ENCODE assay signal across 9 cellular contexts in genomic region chr20:36845288-36845969, GRCh38. TPM values are rescaled to one million over a fixed set of nuclear protein-coding genes. Genes with fewer than 3 reads are reported as not detected.
A peak's percentile ranks its signal among the peaks of the same experiment; 100 is the strongest.
DNase-seq lines count a peak whose midpoint lies in the region; ATAC-seq and TF ChIP-seq lines count a peak whose summit lies in the region.
"Had no signal": no experiment of that assay in that cellular context is flagged by ENCODE, and none has a peak within 500 bp of the region (broad histone marks: within the 10 kb centered on the region; RNA-seq: fewer than 3 reads in every experiment).

No MANE protein-coding gene starts in this region.

- DNase-seq in Karpas-422 (peak; percentile 88), dorsolateral prefrontal cortex (peak in 7 of 10 donors; percentile 59 to 80 (median 67)), neural crest cell (ENCODE audit: low read depth, low spot score) (no peak), GM13976 (ENCODE audit: low spot score) (no peak), activated gamma-delta T cell (lab: John Stamatoyannopoulos, UW) (no peak), sciatic nerve (ENCODE audit: low spot score) (no peak)
- no peak for DNase-seq in activated effector memory CD4-positive, alpha-beta T cell treated with Interleukin-2 at 50 U/mL for 16 hours
- DNase-seq: NCI-H2227 treated with DMSO at 0.1 percent for 48 hours had no signal

- intact Hi-C loops in dorsolateral prefrontal cortex (cut with DNase I), result no loop called here
- intact Hi-C loops in sciatic nerve (cut with DNase I), result loop anchor here (5.0 kb wide), 1 partner anchor 372 kb away; no protein-coding TSS in a partner anchor

- H3K4me1 Mint-ChIP-seq in neural crest cell, result peaks cover 43% of the 10 kb centered on the region

- H3K4me1 ChIP-seq in ACC112 (ENCODE audit: control insufficient read depth, insufficient read depth, low read length, unreplicated experiment) (peaks cover 50% of the 10 kb centered on the region), Karpas-422 (ENCODE audit: low read length) (peaks cover 92% of the 10 kb centered on the region)

- TF ChIP-seq CTCF in dorsolateral prefrontal cortex (IDR thresholded peaks at IDR 0.05 in 54 of 56, conservative IDR thresholded peaks at IDR 0.05 in 2 of 56; ENCODE audit: low read depth in 1 of 56, partially characterized antibody in 56 of 56) (no peak), neural crest cell (conservative IDR thresholded peaks at IDR 0.05) (no peak), GM13976 (IDR thresholded peaks at IDR 0.05; ENCODE audit: borderline replicate concordance, control extremely low read depth, extremely low read depth, insufficient read depth, missing control alignments) (no peak)

- H3K4me2 ChIP-seq in Karpas-422 (ENCODE audit: low read depth, low read length, poor library complexity, severe bottlenecking), result peak overlapping the region; percentile 79

- no peaks in the 10 kb centered on the region for H3K9me3 ChIP-seq in Karpas-422 (ENCODE audit: low read length)

- no peaks in the 10 kb centered on the region for H3K9me3 Mint-ChIP-seq in neural crest cell

- no peak overlapping the region for H3K4me3 ChIP-seq in ACC112 (ENCODE audit: low read depth, low read length)
- H3K4me3 ChIP-seq in Karpas-422 (ENCODE audit: low read length), result peak overlapping the region; percentile 56
- peak overlapping the region in 1 of 59 donors; percentile 5 for H3K4me3 ChIP-seq in dorsolateral prefrontal cortex

- no peaks in the 10 kb centered on the region for H3K36me3 Mint-ChIP-seq in neural crest cell (ENCODE audit: low read depth)

- no peaks in the 10 kb centered on the region for H4K20me1 ChIP-seq in Karpas-422 (ENCODE audit: insufficient read depth, low read depth, low read length)

- H2AFZ ChIP-seq in ACC112 (ENCODE audit: low read length, unreplicated experiment) (no peak overlapping the region), Karpas-422 (ENCODE audit: low read length) (no peak overlapping the region)

- peak overlapping the region; percentile 66 for H3K27ac Mint-ChIP-seq in neural crest cell (ENCODE audit: unreplicated experiment)

- in situ Hi-C loops in GM13976 (cut with MboI; ENCODE audit: low sequenced_read_pairs, unreplicated experiment), result no loop called here

- no peaks in the 10 kb centered on the region for H3K27me3 ChIP-seq in ACC112 (ENCODE audit: insufficient read depth, low read length)
- H3K27me3 ChIP-seq in Karpas-422 (ENCODE audit: low read length), result no peaks in the 10 kb centered on the region
- H3K27me3 ChIP-seq in dorsolateral prefrontal cortex, result no peaks in the 10 kb centered on the region

- ATAC-seq in sciatic nerve, result no peak

- H3K36me3 ChIP-seq in ACC112 (ENCODE audit: insufficient read depth, low read length), result no peaks in the 10 kb centered on the region; the same call in 1 of the 2 replicates
- peaks cover 1% of the 10 kb centered on the region for H3K36me3 ChIP-seq in Karpas-422 (ENCODE audit: insufficient read depth, low read length)

- H3K27ac ChIP-seq in ACC112 (ENCODE audit: low read depth, low read length) (peak overlapping the region; percentile 93; the same call in 1 of the 2 replicates), Karpas-422 (ENCODE audit: low read length) (peak overlapping the region; percentile 98), dorsolateral prefrontal cortex (peak overlapping the region; percentile 28 to 97 (median 92))

- H3K4me3 Mint-ChIP-seq in neural crest cell, result no peak overlapping the region

- H3K79me2 ChIP-seq in ACC112 (ENCODE audit: control insufficient read depth, insufficient read depth, low read length, unreplicated experiment), result peaks cover 34% of the 10 kb centered on the region
- peaks cover 64% of the 10 kb centered on the region for H3K79me2 ChIP-seq in Karpas-422 (ENCODE audit: low read length)

- H3K27me3 Mint-ChIP-seq in neural crest cell (ENCODE audit: low read depth), result no peaks in the 10 kb centered on the region

- H3K9ac ChIP-seq in Karpas-422 (ENCODE audit: low read length), result peak overlapping the region; percentile 78

- no peaks in the 10 kb centered on the region for H3K9me2 ChIP-seq in Karpas-422 (replicated peaks; ENCODE audit: insufficient read depth, low read length)

RNA-seq across cellular contexts. Expression of gene TLDC2, which starts 30.5 kb away (rescaled TPM):
- 0.69 TPM in 1 of 2 replicates, not detected in the other for total RNA-seq in Karpas-422 (2014; rRNA removed; shearing (Covaris generic); ENCODE audit: low replicate concordance)
- total RNA-seq in dorsolateral prefrontal cortex (under 1 TPM in 4 of 120 experiments, not detected in 116; 0.32 to 0.57 (median 0.38) TPM), neural crest cell (not detected in 2 replicates), sciatic nerve (0.31 TPM)

Comparison
In these comparisons a context has a peak if more than half of its experiments do, and no peak if none do; other contexts are left out.
1. DNase-seq: peak in Karpas-422 (single experiment) and dorsolateral prefrontal cortex (7 of 10); none in neural crest cell (single experiment), GM13976 (single experiment), activated gamma-delta T cell (single experiment), activated effector memory CD4-positive, alpha-beta T cell treated with Interleukin-2 at 50 U/mL for 16 hours (single experiment) and sciatic nerve (single experiment).
2. Peak in every context shown above with its lines, with median percentiles within 50 percentile points of each other: H3K27ac ChIP-seq.